In the genomic region with DNA sequence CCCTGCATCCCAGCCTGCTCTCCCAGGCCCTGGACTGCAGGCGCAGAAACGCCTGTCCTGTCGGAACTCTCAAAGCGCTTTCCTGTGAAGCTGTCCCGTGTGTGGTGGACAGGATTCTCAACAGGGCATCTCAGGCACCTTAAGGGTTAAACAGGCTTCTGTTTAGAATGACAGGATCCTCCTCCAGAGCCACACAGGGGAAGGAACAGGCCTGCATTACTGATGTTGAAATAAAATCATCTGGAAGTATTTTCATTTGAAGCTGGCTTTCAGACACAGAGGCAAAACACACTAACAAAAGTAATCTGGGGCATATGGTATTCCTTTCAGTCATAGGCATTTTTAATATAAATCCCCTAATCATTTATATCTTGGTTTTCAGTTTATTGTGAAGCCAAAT, we compare ENCODE assay signal across 14 cellular contexts. TPM values are rescaled to one million over a fixed set of nuclear protein-coding genes. Genes with fewer than 3 reads are reported as not detected.
DNase-seq lines count a peak whose midpoint lies in the region; ATAC-seq and TF ChIP-seq lines count a peak whose summit lies in the region.
"Had no signal": no experiment of that assay in that cellular context is flagged by ENCODE, and none has a peak within 500 bp of the region (broad histone marks: within the 10 kb centered on the region; RNA-seq: fewer than 3 reads in every experiment).

No MANE protein-coding gene starts in this region.

- no peak overlapping the region for H3K4me2 ChIP-seq in GM23338
- H3K4me2 ChIP-seq in PC-3 (ENCODE audit: low read length): peak overlapping the region; percentile 87
- H3K4me2 ChIP-seq in smooth muscle cell: peak overlapping the region; percentile 98

- H3K79me2 ChIP-seq in GM23338 (replicated peaks; ENCODE audit: insufficient read depth) (peaks cover 51% of the 10 kb centered on the region), PC-3 (ENCODE audit: low read length) (peaks cover 98% of the 10 kb centered on the region), smooth muscle cell (ENCODE audit: low read depth) (peaks cover 67% of the 10 kb centered on the region)
- H3K79me2 ChIP-seq: parathyroid adenoma had no signal

- H4K20me1 ChIP-seq in GM23338 (replicated peaks; ENCODE audit: insufficient read depth): no peaks in the 10 kb centered on the region
- no peaks in the 10 kb centered on the region for H4K20me1 ChIP-seq in PC-3 (ENCODE audit: low read length)
- H4K20me1 ChIP-seq in smooth muscle cell (ENCODE audit: low read depth): no peaks in the 10 kb centered on the region

- no peaks in the 10 kb centered on the region for H3K36me3 ChIP-seq in GM23338 (ENCODE audit: insufficient read depth)
- no peaks in the 10 kb centered on the region for H3K36me3 ChIP-seq in PC-3 (ENCODE audit: low read depth, low read length)
- H3K36me3 ChIP-seq in smooth muscle cell (ENCODE audit: low read depth): no peaks in the 10 kb centered on the region
- H3K36me3 ChIP-seq in endodermal cell (ENCODE audit: control insufficient read depth, insufficient read depth, low read length): no peaks in the 10 kb centered on the region
- no peaks in the 10 kb centered on the region for H3K36me3 ChIP-seq in colonic mucosa
- H3K36me3 ChIP-seq: sigmoid colon, transverse colon had no signal

- H3K4me1 Mint-ChIP-seq in GM23338 (peaks cover 36% of the 10 kb centered on the region), endodermal cell (peaks cover 21% of the 10 kb centered on the region)

- no peak overlapping the region for H3K9ac ChIP-seq in PC-3 (ENCODE audit: low read length)
- H3K9ac ChIP-seq in smooth muscle cell (ENCODE audit: low read depth): peak overlapping the region; percentile 59
- no peak overlapping the region for H3K9ac ChIP-seq in endodermal cell (ENCODE audit: extremely low read depth, low read length, poor library complexity, severe bottlenecking)
- no peak overlapping the region for H3K9ac ChIP-seq in colonic mucosa (ENCODE audit: low read depth in 2 of 2, low read length in 2 of 2)
- H3K9ac ChIP-seq: parathyroid adenoma had no signal

- H2AFZ ChIP-seq in GM23338 (no peak overlapping the region), PC-3 (ENCODE audit: low read length) (no peak overlapping the region), smooth muscle cell (ENCODE audit: low read depth) (no peak overlapping the region)

- WGBS in smooth muscle cell (ENCODE audit: low lambda C conversion rate): 81% methylated on average over 5 of the region's 5 CpGs
- WGBS in endodermal cell (ENCODE audit: insufficient coverage in 1 of 2, insufficient read length in 1 of 2), 2 experiments: 77 to 91% methylated on average over 4 to 5 of the region's 5 CpGs

- H3K27ac ChIP-seq in GM23338 (ENCODE audit: low read depth): no peak overlapping the region
- H3K27ac ChIP-seq in PC-3 (ENCODE audit: low read length): no peak overlapping the region
- peak overlapping the region; percentile 90 for H3K27ac ChIP-seq in smooth muscle cell (ENCODE audit: low read depth)
- H3K27ac ChIP-seq in endodermal cell (ENCODE audit: low read depth, low read length): no peak overlapping the region
- H3K27ac ChIP-seq in colonic mucosa: no peak overlapping the region
- H3K27ac ChIP-seq: parathyroid adenoma, transverse colon had no signal

- DNase-seq in GM23338 (ENCODE audit: low spot score) (peak; percentile 20), PC-3 (no peak), fibroblast of mammary gland (ENCODE audit: low read depth) (peak; percentile 56), smooth muscle cell (lab: John Stamatoyannopoulos, UW; ENCODE audit: unreplicated experiment) (no peak), endodermal cell (no peak), NCI-H2081 treated with DMSO at 0.1 percent for 48 hours (lab: John Stamatoyannopoulos, UW) (no peak), colonic mucosa (no peak)

- POLR2A ChIA-PET in PC-3 (lab: Charles Lee; ENCODE audit: unreplicated experiment): no interaction called here

- H3K27me3 ChIP-seq in GM23338 (ENCODE audit: insufficient read depth) (peaks cover 5% of the 10 kb centered on the region), PC-3 (ENCODE audit: low read length) (no peaks in the 10 kb centered on the region), smooth muscle cell (ENCODE audit: low read depth) (no peaks in the 10 kb centered on the region), endodermal cell (ENCODE audit: control insufficient read depth, insufficient read depth, low read length, poor library complexity, severe bottlenecking) (peaks cover 3% of the 10 kb centered on the region), colonic mucosa (no peaks in the 10 kb centered on the region)

- H3K4me3 Mint-ChIP-seq in GM23338: no peak overlapping the region
- no peak overlapping the region for H3K4me3 Mint-ChIP-seq in endodermal cell
- H3K4me3 Mint-ChIP-seq: activated CD4-positive, alpha-beta memory T cell treated with anti-CD3 and anti-CD28 coated beads for 36 hours; activated naive CD4-positive, alpha-beta T cell treated with anti-CD3 and anti-CD28 coated beads for 36 hours; naive B cell; stimulated activated naive CD8-positive, alpha-beta T cell treated with anti-CD3 and anti-CD28 coated beads, Interleukin-15, Interleukin-2, amounts not matched to agents 100 ng/mL and 50 ng/mL, for 24 hours had no signal

- no TSS peak for BruUV-seq in PC-3 (replicated peaks; lab: Mats Ljungman, UMichigan)

- H3K9me3 Mint-ChIP-seq in GM23338 (no peaks in the 10 kb centered on the region), endodermal cell (no peaks in the 10 kb centered on the region)
- H3K9me3 Mint-ChIP-seq: activated CD4-positive, alpha-beta memory T cell treated with anti-CD3 and anti-CD28 coated beads for 36 hours; activated naive CD4-positive, alpha-beta T cell treated with anti-CD3 and anti-CD28 coated beads for 36 hours; naive B cell; stimulated activated naive CD8-positive, alpha-beta T cell treated with anti-CD3 and anti-CD28 coated beads, Interleukin-15, Interleukin-2, amounts not matched to agents 100 ng/mL and 50 ng/mL, for 24 hours had no signal

- H3K27me3 Mint-ChIP-seq in GM23338 (ENCODE audit: insufficient read depth, low read depth, poor library complexity) (peaks cover 3% of the 10 kb centered on the region), endodermal cell (ENCODE audit: insufficient read depth) (peaks cover 16% of the 10 kb centered on the region)

- H3K9me2 ChIP-seq in GM23338 (ENCODE audit: insufficient read depth) (no peaks in the 10 kb centered on the region), PC-3 (replicated peaks; ENCODE audit: low read length) (no peaks in the 10 kb centered on the region)

- CTCF ChIA-PET in PC-3 (lab: Charles Lee): interaction anchor here (0.9 kb wide), 1 partner anchor 1562 kb away, joined by 3 read pairs; no protein-coding TSS in a partner anchor

- peak overlapping the region; percentile 87 for H3K27ac Mint-ChIP-seq in GM23338
- H3K27ac Mint-ChIP-seq in endodermal cell: no peak overlapping the region
- H3K27ac Mint-ChIP-seq: activated CD4-positive, alpha-beta memory T cell treated with anti-CD3 and anti-CD28 coated beads for 36 hours; activated naive CD4-positive, alpha-beta T cell treated with anti-CD3 and anti-CD28 coated beads for 36 hours; naive B cell; stimulated activated naive CD8-positive, alpha-beta T cell treated with anti-CD3 and anti-CD28 coated beads, Interleukin-15, Interleukin-2, amounts not matched to agents 100 ng/mL and 50 ng/mL, for 24 hours had no signal

- H3K4me3 ChIP-seq in GM23338 (no peak overlapping the region), PC-3 (ENCODE audit: low read length) (no peak overlapping the region), fibroblast of mammary gland (ENCODE audit: control insufficient read depth, low read depth, low read length) (no peak overlapping the region), smooth muscle cell (no peak overlapping the region), endodermal cell (ENCODE audit: low read length) (no peak overlapping the region), colonic mucosa (no peak overlapping the region)
- H3K4me3 ChIP-seq: sigmoid colon, transverse colon had no signal

- ATAC-seq in GM23338 (peak; percentile 39; the same call in 2 of the 3 replicates), PC-3 (no peak)

- H3K9me3 ChIP-seq in PC-3 (ENCODE audit: low read length): no peaks in the 10 kb centered on the region
- no peaks in the 10 kb centered on the region for H3K9me3 ChIP-seq in smooth muscle cell (replicated peaks; ENCODE audit: low read depth)
- no peaks in the 10 kb centered on the region for H3K9me3 ChIP-seq in endodermal cell (ENCODE audit: control insufficient read depth, low read length)
- H3K9me3 ChIP-seq in colonic mucosa: no peaks in the 10 kb centered on the region
- H3K9me3 ChIP-seq: sigmoid colon, transverse colon had no signal

- no peaks in the 10 kb centered on the region for H3F3A ChIP-seq in GM23338 (replicated peaks; ENCODE audit: low read depth)
- no peaks in the 10 kb centered on the region for H3F3A ChIP-seq in PC-3 (ENCODE audit: low read length, unreplicated experiment)
- peaks cover 8% of the 10 kb centered on the region for H3F3A ChIP-seq in smooth muscle cell (ENCODE audit: low read depth)

- no peak for TF ChIP-seq CTCF in GM23338 (conservative IDR thresholded peaks at IDR 0.05; ENCODE audit: low read depth in 2 of 2)
- TF ChIP-seq CTCF in PC-3 (conservative IDR thresholded peaks at IDR 0.05; ENCODE audit: low read depth, low read length): no peak
- no peak for TF ChIP-seq CTCF in fibroblast of mammary gland (conservative IDR thresholded peaks at IDR 0.05; ENCODE audit: control insufficient read depth, insufficient read depth, low read depth, low read length)
- TF ChIP-seq CTCF in smooth muscle cell (IDR thresholded peaks at IDR 0.05; ENCODE audit: borderline replicate concordance, insufficient read depth, poor library complexity, severe bottlenecking): no peak
- TF ChIP-seq CTCF in endodermal cell (conservative IDR thresholded peaks at IDR 0.05): no peak
- TF ChIP-seq CTCF in colonic mucosa (IDR thresholded peaks at IDR 0.05): no peak

- peaks cover 18% of the 10 kb centered on the region; the same call in 1 of the 2 replicates for H3K4me1 ChIP-seq in GM23338 (ENCODE audit: insufficient read depth)
- H3K4me1 ChIP-seq in PC-3 (ENCODE audit: insufficient read depth, low read length): peaks cover 44% of the 10 kb centered on the region
- peaks cover 51% of the 10 kb centered on the region for H3K4me1 ChIP-seq in smooth muscle cell (ENCODE audit: low read depth)
- H3K4me1 ChIP-seq in endodermal cell (ENCODE audit: control insufficient read depth, insufficient read depth, low read length): peaks cover 3% of the 10 kb centered on the region
- H3K4me1 ChIP-seq in colonic mucosa: no peaks in the 10 kb centered on the region
- H3K4me1 ChIP-seq: parathyroid adenoma, sigmoid colon, transverse colon had no signal

- intact Hi-C loops in PC-3 (cut with micrococcal nuclease): loop anchor here (10.0 kb wide), 1 partner anchor 470 kb away; a partner anchor contains a TSS
- intact Hi-C loops in colonic mucosa (cut with DNase I): no loop called here

- no peaks in the 10 kb centered on the region for H3K36me3 Mint-ChIP-seq in GM23338 (ENCODE audit: low read depth)
- no peaks in the 10 kb centered on the region for H3K36me3 Mint-ChIP-seq in endodermal cell (ENCODE audit: low read depth)
- H3K36me3 Mint-ChIP-seq: activated CD4-positive, alpha-beta memory T cell treated with anti-CD3 and anti-CD28 coated beads for 36 hours; naive B cell had no signal

RNA-seq across cellular contexts. Expression of a gene that starts 7.4 kb away (rescaled TPM):
- 17.6 and 24.1 TPM in 2 replicates for total RNA-seq in GM23338 (2014; rRNA removed; shearing (Covaris generic))
- 5.4 and 6.1 TPM in 2 replicates for polyA plus RNA-seq in GM23338 (2016; fragmentation: Nextera tagmentation; extraction: Ambion mirVana)
- 47.6 and 65.4 TPM in 2 replicates for total RNA-seq in PC-3 (2014; rRNA removed)
- 18.0 and 19.5 TPM in 2 replicates for total RNA-seq in smooth muscle cell
- 24.2 and 25.1 TPM in 2 replicates for polyA plus RNA-seq in smooth muscle cell
- 1 to 10 TPM; 1.9 to 2.4 TPM for total RNA-seq in endodermal cell
- polyA plus RNA-seq in endodermal cell (2013, experiment 1 of 2): 4.1 TPM
- polyA plus RNA-seq in endodermal cell (2013, experiment 2 of 2): 4.3 TPM
- under 1 TPM; 0.48 to 0.91 TPM for total RNA-seq in colonic mucosa

Comparison
In these comparisons a context has a peak if more than half of its experiments do, and no peak if none do; other contexts are left out.
1. DNase-seq: peak in GM23338 (single experiment) and fibroblast of mammary gland (single experiment); none in PC-3 (single experiment), smooth muscle cell (single experiment), endodermal cell (single experiment), NCI-H2081 treated with DMSO at 0.1 percent for 48 hours (single experiment) and colonic mucosa (single experiment).